ENCODE assay signal across 1 cellular context in genomic region chr12:104763163-104763805, GRCh38.
TF ChIP-seq lines count a peak whose summit lies in the region.

No MANE protein-coding gene starts in this region.

TF ChIP-seq in WTC11, 78 proteins besides CTCF, POLR2A, EP300 and RAD21 (continued from another document):
- TF ChIP-seq PRDM15 (CRISPR knock-in tag; IDR thresholded peaks at IDR 0.05) (no peak), ZNF671 (CRISPR knock-in tag; IDR thresholded peaks at IDR 0.05) (no peak)
